Comparison of ENCODE assay signal across 8 cellular contexts in the genomic region with DNA sequence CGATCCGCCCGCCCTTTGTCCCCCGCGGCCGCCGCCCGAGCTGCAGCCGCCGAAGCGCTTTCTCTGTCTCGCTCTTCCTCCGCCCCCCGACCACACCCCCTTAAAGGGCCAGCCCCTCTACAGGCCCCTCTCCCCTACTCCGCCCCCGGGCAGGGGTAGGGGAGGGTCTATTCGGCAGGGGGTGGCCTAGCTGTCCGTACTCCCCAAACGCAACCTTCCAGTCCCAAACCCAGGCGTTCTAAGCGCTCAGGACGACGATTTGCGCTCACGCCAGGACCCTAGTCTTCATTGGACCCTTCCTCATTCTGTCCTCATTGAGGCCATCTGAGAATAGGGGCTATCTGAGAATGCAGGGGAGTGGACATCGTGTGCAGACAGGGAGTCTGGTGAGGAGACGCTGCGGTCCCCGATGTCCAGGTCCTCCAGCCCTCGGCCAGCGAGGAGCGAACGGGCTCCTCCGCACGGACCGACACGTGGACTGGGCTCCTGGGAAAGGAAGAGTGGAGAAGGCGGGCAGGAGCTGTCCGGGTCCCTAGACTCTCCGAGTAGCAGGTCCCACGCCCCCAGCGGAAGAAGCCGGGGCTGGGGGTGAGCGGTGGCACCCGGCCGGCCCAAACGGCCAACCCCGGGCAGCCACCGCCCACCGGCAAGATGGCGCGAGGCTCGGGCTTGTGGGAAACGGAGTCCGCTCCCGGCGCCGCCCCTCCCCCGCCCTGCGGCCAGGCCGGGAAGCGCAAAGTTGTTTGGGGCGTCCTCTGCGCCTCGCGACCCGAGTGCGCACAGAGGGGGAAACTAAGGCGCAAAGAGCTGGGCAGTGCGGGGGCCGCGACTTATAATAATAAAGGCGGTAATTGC. TPM values are rescaled to one million over a fixed set of nuclear protein-coding genes. Genes with fewer than 3 reads are reported as not detected.
DNase-seq lines count a peak whose midpoint lies in the region; ATAC-seq and TF ChIP-seq lines count a peak whose summit lies in the region.

A gene with protein sequence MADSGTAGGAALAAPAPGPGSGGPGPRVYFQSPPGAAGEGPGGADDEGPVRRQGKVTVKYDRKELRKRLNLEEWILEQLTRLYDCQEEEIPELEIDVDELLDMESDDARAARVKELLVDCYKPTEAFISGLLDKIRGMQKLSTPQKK (minus strand): TSS at position 70 of the 855 bp plus-strand sequence. CDS start 270 bp downstream, outside the sequence.

- H3K36me3 ChIP-seq in psoas muscle (ENCODE audit: insufficient read depth in 1 of 2, low read depth in 1 of 2): peaks cover 0 to 22% of the 10 kb centered on the region in 2 donors
- H3K36me3 ChIP-seq in aorta (ENCODE audit: control insufficient read depth in 1 of 2, insufficient read depth in 2 of 2, low read length in 1 of 2): no peaks in the 10 kb centered on the region

- peaks cover 4% of the 10 kb centered on the region for H3K4me1 ChIP-seq in right cardiac atrium (ENCODE audit: control insufficient read depth, insufficient read depth, low read length)
- peaks cover 37% of the 10 kb centered on the region for H3K4me1 ChIP-seq in psoas muscle
- no peaks in the 10 kb centered on the region for H3K4me1 ChIP-seq in aorta (ENCODE audit: control insufficient read depth in 1 of 2, insufficient read depth in 2 of 2, low read length in 2 of 2)

- H3K9me3 ChIP-seq in right cardiac atrium (ENCODE audit: control insufficient read depth, low read length) (no peaks in the 10 kb centered on the region), psoas muscle (no peaks in the 10 kb centered on the region), aorta (ENCODE audit: control insufficient read depth, low read length) (no peaks in the 10 kb centered on the region)

- intact Hi-C loops in right cardiac atrium (cut with DNase I): no loop called here
- intact Hi-C loops in psoas muscle (cut with DNase I): no loop called here
- intact Hi-C loops in aorta (cut with DNase I): no loop called here

- in situ Hi-C loops in Caki2 (cut with HindIII; ENCODE audit: low pct_unique_long_range_greater_than_20kb, low sequenced_read_pairs): no loop called here
- in situ Hi-C loops in astrocyte of the cerebellum (cut with HindIII; ENCODE audit: low sequenced_read_pairs): no loop called here

- H3K27ac ChIP-seq in right cardiac atrium (ENCODE audit: low read length) (peak within 1 kb of the TSS; percentile 65), psoas muscle (peak within 1 kb of the TSS; percentile 99), aorta (ENCODE audit: low read depth in 1 of 2, low read length in 2 of 2) (peak within 1 kb of the TSS in 1 of 2 donors; percentile 56)

- H3K4me3 ChIP-seq in astrocyte of the cerebellum (ENCODE audit: low read depth, low read length) (peak within 1 kb of the TSS; percentile 71), right cardiac atrium (ENCODE audit: low read length) (peak within 1 kb of the TSS; percentile 49), psoas muscle (peak within 1 kb of the TSS; percentile 93), aorta (ENCODE audit: low read length in 2 of 2) (peak within 1 kb of the TSS; percentile 68 to 75)

- H3K27me3 ChIP-seq in right cardiac atrium (ENCODE audit: control insufficient read depth, insufficient read depth) (no peaks in the 10 kb centered on the region), psoas muscle (ENCODE audit: insufficient read depth in 3 of 3, low read length in 2 of 3) (no peaks in the 10 kb centered on the region), aorta (ENCODE audit: control insufficient read depth in 1 of 2, insufficient read depth in 2 of 2, low read length in 1 of 2) (no peaks in the 10 kb centered on the region)

- POLR2A ChIA-PET in HEK293T (lab: Yijun Ruan, JAX): interaction anchor here (0.8 to 8.9 kb wide), 13 partner anchors 8 to 84 kb away, joined by 3 to 78 read pairs (median 7); a partner anchor contains a TSS

- CTCF ChIA-PET in HEK293T (lab: Yijun Ruan, JAX): no interaction called here

- peak; percentile 73 to 76 for ATAC-seq in right cardiac atrium
- ATAC-seq in psoas muscle: peak; percentile 58 to 78 (median 69)
- peak; percentile 83 for ATAC-seq in aorta (ENCODE audit: low FRiP score)

- DNase-seq in Caki2 (ENCODE audit: low read depth): peak; percentile 88
- DNase-seq in HEK293T (ENCODE audit: extremely low spot score): peak; percentile 82
- peak; percentile 83 for DNase-seq in NCI-H2029 (lab: John Stamatoyannopoulos, UW)
- DNase-seq in T-helper 22 cell (ENCODE audit: low read depth): peak; percentile 70
- DNase-seq in astrocyte of the cerebellum (ENCODE audit: low read depth): peak; percentile 53
- peak; percentile 92 to 97 (median 96) for DNase-seq in right cardiac atrium
- peak; percentile 94 for DNase-seq in psoas muscle
- DNase-seq in aorta: peak; percentile 94 to 97

- WGBS in right cardiac atrium: under 1% methylated on average over 72 of the region's 73 CpGs
- 0 to 1% (median 1%) methylated on average over 50 to 73 of the region's 73 CpGs for WGBS in psoas muscle, 3 donors
- WGBS in aorta, 2 donors: 0 to 1% methylated on average over 56 to 73 of the region's 73 CpGs

- TF ChIP-seq CTCF in astrocyte of the cerebellum (IDR thresholded peaks at IDR 0.05; ENCODE audit: low read depth, low read length, missing control alignments) (no peak), psoas muscle (IDR thresholded peaks at IDR 0.05) (no peak)

TF ChIP-seq in HEK293T, 16 proteins besides CTCF, POLR2A, EP300 and RAD21:
- TF ChIP-seq LEF1 (IDR thresholded peaks at IDR 0.05; ENCODE audit: borderline replicate concordance) (0 out of 2 replicates have a peak, but pooled peaks have one; percentile 10), FOXM1 (IDR thresholded peaks at IDR 0.05; ENCODE audit: borderline replicate concordance) (no peak), L3MBTL2 (conservative IDR thresholded peaks at IDR 0.05) (peak; percentile 92)

RNA-seq across cellular contexts. Expression of the gene that starts here (rescaled TPM):
- 413 and 431 TPM in 2 replicates for total RNA-seq in Caki2 (2014; rRNA removed; shearing (Covaris generic); ENCODE audit: low replicate concordance)
- total RNA-seq in right cardiac atrium (100 to 1,000 TPM in 2 of 4 donors, 10 to 100 TPM in 2; 75.3 to 146 (median 105) TPM), psoas muscle (100 to 1,000 TPM; 129 to 395 (median 209) TPM), aorta (100 to 1,000 TPM; 110 to 146 TPM)
- polyA plus RNA-seq in right cardiac atrium (99.9 TPM), psoas muscle (100 to 1,000 TPM; 206 to 522 (median 236) TPM), aorta (100 to 1,000 TPM; 129 to 145 TPM)
